Comparison of ENCODE assay signal across 1 cellular context in the genomic region with DNA sequence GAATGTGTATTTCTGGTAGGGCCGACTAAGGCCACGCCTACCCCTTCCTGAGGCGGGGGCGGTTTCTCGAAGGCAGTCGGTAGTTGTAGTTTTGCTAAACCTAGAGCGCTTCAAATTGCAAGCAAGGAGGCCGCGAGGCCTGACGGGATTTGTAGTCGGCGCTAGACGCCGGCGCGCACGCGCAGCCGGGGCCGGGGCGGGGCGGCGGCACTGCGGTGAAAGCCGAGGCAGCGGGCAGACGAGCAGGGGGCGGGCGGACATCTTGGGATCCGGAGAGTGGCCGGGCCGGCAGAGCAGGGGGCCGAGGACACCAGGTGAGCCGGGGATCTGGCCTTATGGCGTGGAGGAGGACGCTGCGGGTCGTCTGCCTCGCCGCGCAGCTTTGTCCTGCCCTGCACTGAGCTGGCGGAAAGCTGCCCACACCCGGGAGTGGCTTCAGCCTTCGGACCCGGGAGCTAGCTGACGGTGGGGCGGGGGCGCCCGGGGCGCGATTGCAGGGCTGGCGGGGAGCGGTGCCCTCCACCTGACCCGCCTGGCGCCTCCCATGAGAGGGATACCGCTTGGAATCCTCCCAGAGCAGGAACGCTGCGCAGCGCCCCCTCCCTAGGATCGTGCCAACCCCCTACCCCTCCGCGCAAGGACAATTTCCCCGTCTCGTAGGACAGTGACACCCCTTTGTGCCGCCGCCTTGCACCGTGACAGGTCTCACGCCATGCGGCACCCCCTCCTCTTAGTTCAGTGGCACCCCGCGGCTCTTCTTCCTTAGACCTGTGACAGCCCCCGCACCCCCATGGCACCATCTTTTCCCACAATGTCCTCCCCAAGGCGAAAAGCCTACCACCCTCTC.
A peak's percentile ranks its signal among the peaks of the same experiment; 100 is the strongest.
TF ChIP-seq lines count a peak whose summit lies in the region.

A gene (plus strand): TSS at position 210 of the 847 bp plus-strand sequence. CDS start 2,139 bp downstream, outside the sequence.

TF ChIP-seq in GM12878, 131 proteins besides CTCF, POLR2A, EP300 and RAD21 (continued from another document and continues in another):
- TF ChIP-seq IKZF2 (IDR thresholded peaks at IDR 0.05) (0 out of 4 replicates have a peak, but pooled peaks of 1 of the 2 experiments have one; percentile 14), MTA2 (IDR thresholded peaks at IDR 0.05; ENCODE audit: low read depth) (no peak), NR2C2 (IDR thresholded peaks at IDR 0.05; ENCODE audit: borderline replicate concordance, control insufficient read depth, insufficient read length, low read depth) (no peak), NR2C1 (IDR thresholded peaks at IDR 0.05) (peak; percentile 70), BRCA1 (IDR thresholded peaks at IDR 0.05; ENCODE audit: low read depth, low read length) (no peak), MYC (IDR thresholded peaks at IDR 0.05; ENCODE audit: insufficient read depth, insufficient read length, insufficient replicate concordance, low read length, severe bottlenecking) (no peak), CBX3 (IDR thresholded peaks at IDR 0.05; ENCODE audit: borderline replicate concordance, low read depth) (no peak), YY1 (IDR thresholded peaks at IDR 0.05; ENCODE audit: low read depth, low read length) (peak; percentile 93), ZNF622 (IDR thresholded peaks at IDR 0.05) (no peak), IRF4 (IDR thresholded peaks at IDR 0.05; ENCODE audit: low read depth, low read length) (no peak), TCF7 (IDR thresholded peaks at IDR 0.05; ENCODE audit: borderline replicate concordance) (no peak), RCOR1 (conservative IDR thresholded peaks at IDR 0.05; ENCODE audit: low read depth, low read length) (no peak), POU2F2 (IDR thresholded peaks at IDR 0.05; ENCODE audit: borderline replicate concordance, low read depth, low read length) (0 out of 3 replicates have a peak, but pooled peaks have one; percentile 32), ETV6 (conservative IDR thresholded peaks at IDR 0.05 in 1 of 2, IDR thresholded peaks at IDR 0.05 in 1 of 2; ENCODE audit: borderline replicate concordance in 1 of 2, low read depth in 1 of 2) (no peak), KAT2A (conservative IDR thresholded peaks at IDR 0.05; ENCODE audit: control insufficient read depth, low read depth, low read length) (no peak), ZNF24 (IDR thresholded peaks at IDR 0.05) (no peak), SMAD1 (IDR thresholded peaks at IDR 0.05; ENCODE audit: low read depth, partially characterized antibody) (no peak), NRF1 (conservative IDR thresholded peaks at IDR 0.05; ENCODE audit: low read depth, low read length) (peak; percentile 88), NFYA (IDR thresholded peaks at IDR 0.05; ENCODE audit: borderline replicate concordance, low read depth, low read length) (no peak), HDAC2 (IDR thresholded peaks at IDR 0.05) (no peak), NBN (IDR thresholded peaks at IDR 0.05) (0 out of 2 replicates have a peak, but pooled peaks have one; percentile 36), SP1 (IDR thresholded peaks at IDR 0.05; ENCODE audit: low read depth, low read length) (peak; percentile 75), ZZZ3 (IDR thresholded peaks at IDR 0.05; ENCODE audit: control insufficient read depth, insufficient read length, low read depth) (no peak), ZNF207 (IDR thresholded peaks at IDR 0.05; ENCODE audit: borderline replicate concordance) (no peak)
- TF ChIP-seq, protein P1, sequence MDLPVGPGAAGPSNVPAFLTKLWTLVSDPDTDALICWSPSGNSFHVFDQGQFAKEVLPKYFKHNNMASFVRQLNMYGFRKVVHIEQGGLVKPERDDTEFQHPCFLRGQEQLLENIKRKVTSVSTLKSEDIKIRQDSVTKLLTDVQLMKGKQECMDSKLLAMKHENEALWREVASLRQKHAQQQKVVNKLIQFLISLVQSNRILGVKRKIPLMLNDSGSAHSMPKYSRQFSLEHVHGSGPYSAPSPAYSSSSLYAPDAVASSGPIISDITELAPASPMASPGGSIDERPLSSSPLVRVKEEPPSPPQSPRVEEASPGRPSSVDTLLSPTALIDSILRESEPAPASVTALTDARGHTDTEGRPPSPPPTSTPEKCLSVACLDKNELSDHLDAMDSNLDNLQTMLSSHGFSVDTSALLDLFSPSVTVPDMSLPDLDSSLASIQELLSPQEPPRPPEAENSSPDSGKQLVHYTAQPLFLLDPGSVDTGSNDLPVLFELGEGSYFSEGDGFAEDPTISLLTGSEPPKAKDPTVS (IDR thresholded peaks at IDR 0.05; ENCODE audit: low read depth, low read length) = no peak
- TF ChIP-seq, protein P2, sequence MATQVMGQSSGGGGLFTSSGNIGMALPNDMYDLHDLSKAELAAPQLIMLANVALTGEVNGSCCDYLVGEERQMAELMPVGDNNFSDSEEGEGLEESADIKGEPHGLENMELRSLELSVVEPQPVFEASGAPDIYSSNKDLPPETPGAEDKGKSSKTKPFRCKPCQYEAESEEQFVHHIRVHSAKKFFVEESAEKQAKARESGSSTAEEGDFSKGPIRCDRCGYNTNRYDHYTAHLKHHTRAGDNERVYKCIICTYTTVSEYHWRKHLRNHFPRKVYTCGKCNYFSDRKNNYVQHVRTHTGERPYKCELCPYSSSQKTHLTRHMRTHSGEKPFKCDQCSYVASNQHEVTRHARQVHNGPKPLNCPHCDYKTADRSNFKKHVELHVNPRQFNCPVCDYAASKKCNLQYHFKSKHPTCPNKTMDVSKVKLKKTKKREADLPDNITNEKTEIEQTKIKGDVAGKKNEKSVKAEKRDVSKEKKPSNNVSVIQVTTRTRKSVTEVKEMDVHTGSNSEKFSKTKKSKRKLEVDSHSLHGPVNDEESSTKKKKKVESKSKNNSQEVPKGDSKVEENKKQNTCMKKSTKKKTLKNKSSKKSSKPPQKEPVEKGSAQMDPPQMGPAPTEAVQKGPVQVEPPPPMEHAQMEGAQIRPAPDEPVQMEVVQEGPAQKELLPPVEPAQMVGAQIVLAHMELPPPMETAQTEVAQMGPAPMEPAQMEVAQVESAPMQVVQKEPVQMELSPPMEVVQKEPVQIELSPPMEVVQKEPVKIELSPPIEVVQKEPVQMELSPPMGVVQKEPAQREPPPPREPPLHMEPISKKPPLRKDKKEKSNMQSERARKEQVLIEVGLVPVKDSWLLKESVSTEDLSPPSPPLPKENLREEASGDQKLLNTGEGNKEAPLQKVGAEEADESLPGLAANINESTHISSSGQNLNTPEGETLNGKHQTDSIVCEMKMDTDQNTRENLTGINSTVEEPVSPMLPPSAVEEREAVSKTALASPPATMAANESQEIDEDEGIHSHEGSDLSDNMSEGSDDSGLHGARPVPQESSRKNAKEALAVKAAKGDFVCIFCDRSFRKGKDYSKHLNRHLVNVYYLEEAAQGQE (IDR thresholded peaks at IDR 0.05; ENCODE audit: low read depth, low read length) = no peak
- TF ChIP-seq, protein P3, sequence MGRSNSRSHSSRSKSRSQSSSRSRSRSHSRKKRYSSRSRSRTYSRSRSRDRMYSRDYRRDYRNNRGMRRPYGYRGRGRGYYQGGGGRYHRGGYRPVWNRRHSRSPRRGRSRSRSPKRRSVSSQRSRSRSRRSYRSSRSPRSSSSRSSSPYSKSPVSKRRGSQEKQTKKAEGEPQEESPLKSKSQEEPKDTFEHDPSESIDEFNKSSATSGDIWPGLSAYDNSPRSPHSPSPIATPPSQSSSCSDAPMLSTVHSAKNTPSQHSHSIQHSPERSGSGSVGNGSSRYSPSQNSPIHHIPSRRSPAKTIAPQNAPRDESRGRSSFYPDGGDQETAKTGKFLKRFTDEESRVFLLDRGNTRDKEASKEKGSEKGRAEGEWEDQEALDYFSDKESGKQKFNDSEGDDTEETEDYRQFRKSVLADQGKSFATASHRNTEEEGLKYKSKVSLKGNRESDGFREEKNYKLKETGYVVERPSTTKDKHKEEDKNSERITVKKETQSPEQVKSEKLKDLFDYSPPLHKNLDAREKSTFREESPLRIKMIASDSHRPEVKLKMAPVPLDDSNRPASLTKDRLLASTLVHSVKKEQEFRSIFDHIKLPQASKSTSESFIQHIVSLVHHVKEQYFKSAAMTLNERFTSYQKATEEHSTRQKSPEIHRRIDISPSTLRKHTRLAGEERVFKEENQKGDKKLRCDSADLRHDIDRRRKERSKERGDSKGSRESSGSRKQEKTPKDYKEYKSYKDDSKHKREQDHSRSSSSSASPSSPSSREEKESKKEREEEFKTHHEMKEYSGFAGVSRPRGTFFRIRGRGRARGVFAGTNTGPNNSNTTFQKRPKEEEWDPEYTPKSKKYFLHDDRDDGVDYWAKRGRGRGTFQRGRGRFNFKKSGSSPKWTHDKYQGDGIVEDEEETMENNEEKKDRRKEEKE (IDR thresholded peaks at IDR 0.05) = no peak
- TF ChIP-seq, protein P4, sequence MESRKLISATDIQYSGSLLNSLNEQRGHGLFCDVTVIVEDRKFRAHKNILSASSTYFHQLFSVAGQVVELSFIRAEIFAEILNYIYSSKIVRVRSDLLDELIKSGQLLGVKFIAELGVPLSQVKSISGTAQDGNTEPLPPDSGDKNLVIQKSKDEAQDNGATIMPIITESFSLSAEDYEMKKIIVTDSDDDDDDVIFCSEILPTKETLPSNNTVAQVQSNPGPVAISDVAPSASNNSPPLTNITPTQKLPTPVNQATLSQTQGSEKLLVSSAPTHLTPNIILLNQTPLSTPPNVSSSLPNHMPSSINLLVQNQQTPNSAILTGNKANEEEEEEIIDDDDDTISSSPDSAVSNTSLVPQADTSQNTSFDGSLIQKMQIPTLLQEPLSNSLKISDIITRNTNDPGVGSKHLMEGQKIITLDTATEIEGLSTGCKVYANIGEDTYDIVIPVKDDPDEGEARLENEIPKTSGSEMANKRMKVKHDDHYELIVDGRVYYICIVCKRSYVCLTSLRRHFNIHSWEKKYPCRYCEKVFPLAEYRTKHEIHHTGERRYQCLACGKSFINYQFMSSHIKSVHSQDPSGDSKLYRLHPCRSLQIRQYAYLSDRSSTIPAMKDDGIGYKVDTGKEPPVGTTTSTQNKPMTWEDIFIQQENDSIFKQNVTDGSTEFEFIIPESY (IDR thresholded peaks at IDR 0.05) = no peak
- TF ChIP-seq, protein P5, sequence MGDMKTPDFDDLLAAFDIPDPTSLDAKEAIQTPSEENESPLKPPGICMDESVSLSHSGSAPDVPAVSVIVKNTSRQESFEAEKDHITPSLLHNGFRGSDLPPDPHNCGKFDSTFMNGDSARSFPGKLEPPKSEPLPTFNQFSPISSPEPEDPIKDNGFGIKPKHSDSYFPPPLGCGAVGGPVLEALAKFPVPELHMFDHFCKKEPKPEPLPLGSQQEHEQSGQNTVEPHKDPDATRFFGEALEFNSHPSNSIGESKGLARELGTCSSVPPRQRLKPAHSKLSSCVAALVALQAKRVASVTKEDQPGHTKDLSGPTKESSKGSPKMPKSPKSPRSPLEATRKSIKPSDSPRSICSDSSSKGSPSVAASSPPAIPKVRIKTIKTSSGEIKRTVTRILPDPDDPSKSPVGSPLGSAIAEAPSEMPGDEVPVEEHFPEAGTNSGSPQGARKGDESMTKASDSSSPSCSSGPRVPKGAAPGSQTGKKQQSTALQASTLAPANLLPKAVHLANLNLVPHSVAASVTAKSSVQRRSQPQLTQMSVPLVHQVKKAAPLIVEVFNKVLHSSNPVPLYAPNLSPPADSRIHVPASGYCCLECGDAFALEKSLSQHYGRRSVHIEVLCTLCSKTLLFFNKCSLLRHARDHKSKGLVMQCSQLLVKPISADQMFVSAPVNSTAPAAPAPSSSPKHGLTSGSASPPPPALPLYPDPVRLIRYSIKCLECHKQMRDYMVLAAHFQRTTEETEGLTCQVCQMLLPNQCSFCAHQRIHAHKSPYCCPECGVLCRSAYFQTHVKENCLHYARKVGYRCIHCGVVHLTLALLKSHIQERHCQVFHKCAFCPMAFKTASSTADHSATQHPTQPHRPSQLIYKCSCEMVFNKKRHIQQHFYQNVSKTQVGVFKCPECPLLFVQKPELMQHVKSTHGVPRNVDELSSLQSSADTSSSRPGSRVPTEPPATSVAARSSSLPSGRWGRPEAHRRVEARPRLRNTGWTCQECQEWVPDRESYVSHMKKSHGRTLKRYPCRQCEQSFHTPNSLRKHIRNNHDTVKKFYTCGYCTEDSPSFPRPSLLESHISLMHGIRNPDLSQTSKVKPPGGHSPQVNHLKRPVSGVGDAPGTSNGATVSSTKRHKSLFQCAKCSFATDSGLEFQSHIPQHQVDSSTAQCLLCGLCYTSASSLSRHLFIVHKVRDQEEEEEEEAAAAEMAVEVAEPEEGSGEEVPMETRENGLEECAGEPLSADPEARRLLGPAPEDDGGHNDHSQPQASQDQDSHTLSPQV (IDR thresholded peaks at IDR 0.05) = no peak
- TF ChIP-seq, protein P6, sequence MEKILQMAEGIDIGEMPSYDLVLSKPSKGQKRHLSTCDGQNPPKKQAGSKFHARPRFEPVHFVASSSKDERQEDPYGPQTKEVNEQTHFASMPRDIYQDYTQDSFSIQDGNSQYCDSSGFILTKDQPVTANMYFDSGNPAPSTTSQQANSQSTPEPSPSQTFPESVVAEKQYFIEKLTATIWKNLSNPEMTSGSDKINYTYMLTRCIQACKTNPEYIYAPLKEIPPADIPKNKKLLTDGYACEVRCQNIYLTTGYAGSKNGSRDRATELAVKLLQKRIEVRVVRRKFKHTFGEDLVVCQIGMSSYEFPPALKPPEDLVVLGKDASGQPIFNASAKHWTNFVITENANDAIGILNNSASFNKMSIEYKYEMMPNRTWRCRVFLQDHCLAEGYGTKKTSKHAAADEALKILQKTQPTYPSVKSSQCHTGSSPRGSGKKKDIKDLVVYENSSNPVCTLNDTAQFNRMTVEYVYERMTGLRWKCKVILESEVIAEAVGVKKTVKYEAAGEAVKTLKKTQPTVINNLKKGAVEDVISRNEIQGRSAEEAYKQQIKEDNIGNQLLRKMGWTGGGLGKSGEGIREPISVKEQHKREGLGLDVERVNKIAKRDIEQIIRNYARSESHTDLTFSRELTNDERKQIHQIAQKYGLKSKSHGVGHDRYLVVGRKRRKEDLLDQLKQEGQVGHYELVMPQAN (conservative IDR thresholded peaks at IDR 0.05) = peak; percentile 88
- TF ChIP-seq, protein P7, sequence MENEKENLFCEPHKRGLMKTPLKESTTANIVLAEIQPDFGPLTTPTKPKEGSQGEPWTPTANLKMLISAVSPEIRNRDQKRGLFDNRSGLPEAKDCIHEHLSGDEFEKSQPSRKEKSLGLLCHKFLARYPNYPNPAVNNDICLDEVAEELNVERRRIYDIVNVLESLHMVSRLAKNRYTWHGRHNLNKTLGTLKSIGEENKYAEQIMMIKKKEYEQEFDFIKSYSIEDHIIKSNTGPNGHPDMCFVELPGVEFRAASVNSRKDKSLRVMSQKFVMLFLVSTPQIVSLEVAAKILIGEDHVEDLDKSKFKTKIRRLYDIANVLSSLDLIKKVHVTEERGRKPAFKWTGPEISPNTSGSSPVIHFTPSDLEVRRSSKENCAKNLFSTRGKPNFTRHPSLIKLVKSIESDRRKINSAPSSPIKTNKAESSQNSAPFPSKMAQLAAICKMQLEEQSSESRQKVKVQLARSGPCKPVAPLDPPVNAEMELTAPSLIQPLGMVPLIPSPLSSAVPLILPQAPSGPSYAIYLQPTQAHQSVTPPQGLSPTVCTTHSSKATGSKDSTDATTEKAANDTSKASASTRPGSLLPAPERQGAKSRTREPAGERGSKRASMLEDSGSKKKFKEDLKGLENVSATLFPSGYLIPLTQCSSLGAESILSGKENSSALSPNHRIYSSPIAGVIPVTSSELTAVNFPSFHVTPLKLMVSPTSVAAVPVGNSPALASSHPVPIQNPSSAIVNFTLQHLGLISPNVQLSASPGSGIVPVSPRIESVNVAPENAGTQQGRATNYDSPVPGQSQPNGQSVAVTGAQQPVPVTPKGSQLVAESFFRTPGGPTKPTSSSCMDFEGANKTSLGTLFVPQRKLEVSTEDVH (IDR thresholded peaks at IDR 0.05; ENCODE audit: low read depth, partially characterized antibody) = no peak
